28 cellular contexts compared by ENCODE assay signal in the genomic region with DNA sequence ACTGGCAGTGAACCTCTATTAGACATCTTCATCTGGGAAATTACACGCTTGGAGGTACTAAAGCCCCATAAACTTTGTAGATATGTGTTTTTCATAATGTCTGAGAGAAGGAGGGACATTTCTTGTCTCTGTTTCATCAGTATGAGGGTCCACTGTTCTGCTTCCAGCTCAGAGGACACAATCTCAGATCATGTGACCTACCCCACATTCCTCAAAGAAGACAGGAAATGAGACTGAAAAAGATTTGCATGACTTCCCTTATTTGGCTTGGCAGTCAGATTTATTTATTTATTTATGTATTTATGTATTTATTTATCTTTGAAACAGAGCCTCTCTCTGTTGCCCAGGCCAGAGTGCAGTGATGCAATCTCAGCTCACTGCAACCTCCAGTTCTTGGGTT.
"Had no signal": no experiment of that assay in that cellular context is flagged by ENCODE, and none has a peak within 500 bp of the region (broad histone marks: within the 10 kb centered on the region; RNA-seq: fewer than 3 reads in every experiment).

No MANE protein-coding gene starts in this region.

- H3K4me1 ChIP-seq: body of pancreas, colonic mucosa, foreskin keratinocyte, heart right ventricle, left lung, lower lobe of right lung, prostate gland, stomach had no signal

- H3K27me3 ChIP-seq: body of pancreas, cardiac muscle cell, colonic mucosa, foreskin keratinocyte, heart right ventricle, left lung, ovary, stomach, tibial artery had no signal

- H3K9me3 ChIP-seq: body of pancreas, colonic mucosa, heart right ventricle, lower lobe of right lung, ovary, prostate gland, stomach, tibial artery had no signal

- H3K4me1 Mint-ChIP-seq: activated B cell treated with CpG ODN at 0.5 μM for 24 hours; activated T-helper 17 cell treated with anti-CD3 and anti-CD28 coated beads, Interleukin-2, amount 50 U/mL, for 72 hours; stimulated activated naive B cell treated with anti-CD40 and anti-IgM and Interleukin-4, amounts not matched to agents 10 μg/mL and 1 μg/mL and 100 μg/mL, for 72 hours had no signal

- H3K9me3 Mint-ChIP-seq: activated CD8-positive, alpha-beta T cell treated with anti-CD3 and anti-CD28 coated beads for 36 hours had no signal

- H3K27ac ChIP-seq: body of pancreas, cardiac muscle cell, colonic mucosa, foreskin keratinocyte, heart right ventricle, left lung, lower lobe of right lung, ovary, prostate gland, stomach, tibial artery had no signal

- H3K4me3 Mint-ChIP-seq: activated B cell treated with CpG ODN at 0.5 μM for 24 hours; activated CD8-positive, alpha-beta T cell treated with anti-CD3 and anti-CD28 coated beads for 36 hours; activated T-cell treated with anti-CD3 and anti-CD28 coated beads, Interleukin-2, amount 50 U/mL, for 4 hours; activated T-helper 17 cell treated with anti-CD3 and anti-CD28 coated beads, Interleukin-2, amount 50 U/mL, for 72 hours; natural killer cell treated with Interleukin-12 subunit alpha and Interleukin-12 subunit beta and Interleukin-15 and Interleukin-18, amount 100 ng/mL, for 72 hours; stimulated activated naive B cell treated with anti-CD40 and anti-IgM and Interleukin-4, amounts not matched to agents 10 μg/mL and 1 μg/mL and 100 μg/mL, for 72 hours had no signal

- DNase-seq: activated B cell treated with CpG ODN at 0.5 μM for 24 hours; activated CD4-positive, alpha-beta T cell treated with anti-CD3 and anti-CD28 coated beads, Interleukin-2, amount 50 U/mL, for 1 hour; activated CD8-positive, alpha-beta T cell treated with anti-CD3 and anti-CD28 coated beads for 36 hours; activated gamma-delta T cell treated with Interleukin-2 at 50 U/mL for 16 hours; activated naive CD4-positive, alpha-beta T cell treated with anti-CD3 and anti-CD28 coated beads, Interleukin-2, amount 50 U/mL, for 16 hours; activated T-cell treated with anti-CD3 and anti-CD28 coated beads, Interleukin-2, amount 50 U/mL, for 4 hours; body of pancreas; cerebellar nuclear complex; colonic mucosa; effector memory CD4-positive, alpha-beta T cell; foreskin keratinocyte; heart right ventricle; left lung; lower lobe of right lung; mesenchymal stem cell; ovary; retina; stimulated activated CD4-positive, alpha-beta T cell treated with anti-CD3 and anti-CD28 coated beads, Interleukin-1b, Interleukin-23, amount 100 ng/mL, for 48 hours; stimulated activated naive B cell treated with anti-CD40 and anti-IgM and Interleukin-4, amounts not matched to agents 10 μg/mL and 1 μg/mL and 100 μg/mL, for 72 hours; stomach; T-helper 2 cell; tibial artery had no signal

- ATAC-seq: activated CD8-positive, alpha-beta T cell treated with anti-CD3 and anti-CD28 coated beads for 36 hours; activated T-cell treated with anti-CD3 and anti-CD28 coated beads, Interleukin-2, amount 50 U/mL, for 4 hours; activated T-helper 17 cell treated with anti-CD3 and anti-CD28 coated beads, Interleukin-2, amount 50 U/mL, for 72 hours; body of pancreas; foreskin keratinocyte; heart right ventricle; left lung; lower lobe of right lung; natural killer cell treated with Interleukin-12 subunit alpha and Interleukin-12 subunit beta and Interleukin-15 and Interleukin-18, amount 100 ng/mL, for 72 hours; sciatic nerve; stimulated activated naive B cell treated with anti-CD40 and anti-IgM and Interleukin-4, amounts not matched to agents 10 μg/mL and 1 μg/mL and 100 μg/mL, for 72 hours had no signal

- H3K36me3 ChIP-seq: cardiac muscle cell, colonic mucosa, heart right ventricle, left lung, lower lobe of right lung, ovary, prostate gland, stomach, tibial artery had no signal

- H3K27ac Mint-ChIP-seq: activated B cell treated with CpG ODN at 0.5 μM for 24 hours; activated CD8-positive, alpha-beta T cell treated with anti-CD3 and anti-CD28 coated beads for 36 hours; activated T-helper 17 cell treated with anti-CD3 and anti-CD28 coated beads, Interleukin-2, amount 50 U/mL, for 72 hours; natural killer cell treated with Interleukin-12 subunit alpha and Interleukin-12 subunit beta and Interleukin-15 and Interleukin-18, amount 100 ng/mL, for 72 hours; stimulated activated naive B cell treated with anti-CD40 and anti-IgM and Interleukin-4, amounts not matched to agents 10 μg/mL and 1 μg/mL and 100 μg/mL, for 72 hours had no signal

- H3K27me3 Mint-ChIP-seq: activated B cell treated with CpG ODN at 0.5 μM for 24 hours; activated CD8-positive, alpha-beta T cell treated with anti-CD3 and anti-CD28 coated beads for 36 hours; activated T-helper 17 cell treated with anti-CD3 and anti-CD28 coated beads, Interleukin-2, amount 50 U/mL, for 72 hours; natural killer cell treated with Interleukin-12 subunit alpha and Interleukin-12 subunit beta and Interleukin-15 and Interleukin-18, amount 100 ng/mL, for 72 hours; stimulated activated naive B cell treated with anti-CD40 and anti-IgM and Interleukin-4, amounts not matched to agents 10 μg/mL and 1 μg/mL and 100 μg/mL, for 72 hours had no signal

- H3K4me3 ChIP-seq: body of pancreas, cardiac muscle cell, colonic mucosa, heart right ventricle, left lung, lower lobe of right lung, ovary, prostate gland, smooth muscle cell, stomach, tibial artery had no signal

- H3K36me3 Mint-ChIP-seq: stimulated activated naive B cell treated with anti-CD40 and anti-IgM and Interleukin-4, amounts not matched to agents 10 μg/mL and 1 μg/mL and 100 μg/mL, for 72 hours had no signal
